Comparison of ENCODE assay signal across 1 cellular context in the genomic region with DNA sequence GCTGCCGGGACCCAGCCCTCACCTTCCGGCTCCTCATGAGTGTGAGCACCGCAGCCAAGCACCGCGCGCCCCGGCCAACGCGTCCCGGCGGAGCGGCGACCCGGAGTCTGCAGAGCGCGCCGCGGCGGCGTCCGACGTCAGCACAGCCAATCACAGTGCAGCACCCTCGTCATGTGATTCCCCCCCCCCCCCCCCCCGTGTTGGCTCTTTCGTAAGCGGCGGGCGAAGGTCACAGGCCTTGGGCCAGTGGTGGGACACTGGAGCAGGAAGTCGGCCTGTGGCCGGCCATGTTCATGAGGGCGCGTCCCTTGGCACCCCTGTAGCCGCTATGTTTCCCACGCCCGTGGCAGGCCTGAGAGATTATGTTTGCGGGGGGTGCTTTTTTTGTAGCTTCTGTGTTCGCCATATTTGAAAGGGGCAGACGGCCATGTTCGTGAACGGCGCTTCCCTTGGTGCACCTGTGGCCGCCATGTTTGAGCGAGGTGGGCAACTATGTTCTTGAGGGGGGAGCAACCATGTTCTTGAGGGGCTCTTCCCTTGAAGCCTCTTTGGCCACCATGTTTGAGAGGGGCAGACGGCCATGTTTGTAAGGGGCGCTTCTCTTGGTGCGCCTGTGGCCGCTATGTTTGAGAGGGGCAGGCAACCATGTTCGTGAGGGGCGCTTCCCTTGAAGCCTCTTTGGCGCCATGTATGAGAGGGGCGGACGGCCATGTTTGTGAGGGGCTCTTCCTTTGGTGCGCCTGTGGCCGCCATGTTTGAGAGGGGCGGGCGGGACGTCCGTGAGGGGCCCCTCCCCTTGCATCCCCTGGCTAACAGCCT.
A peak's percentile ranks its signal among the peaks of the same experiment; 100 is the strongest.
TF ChIP-seq lines count a peak whose summit lies in the region.

A gene (minus strand): TSS at position 123 of the 819 bp plus-strand sequence. CDS start 86 bp downstream, at position 37.

TF ChIP-seq in HepG2, 621 proteins besides CTCF, POLR2A, EP300 and RAD21 (continued from another document and continues in another):
- TF ChIP-seq, protein P1, sequence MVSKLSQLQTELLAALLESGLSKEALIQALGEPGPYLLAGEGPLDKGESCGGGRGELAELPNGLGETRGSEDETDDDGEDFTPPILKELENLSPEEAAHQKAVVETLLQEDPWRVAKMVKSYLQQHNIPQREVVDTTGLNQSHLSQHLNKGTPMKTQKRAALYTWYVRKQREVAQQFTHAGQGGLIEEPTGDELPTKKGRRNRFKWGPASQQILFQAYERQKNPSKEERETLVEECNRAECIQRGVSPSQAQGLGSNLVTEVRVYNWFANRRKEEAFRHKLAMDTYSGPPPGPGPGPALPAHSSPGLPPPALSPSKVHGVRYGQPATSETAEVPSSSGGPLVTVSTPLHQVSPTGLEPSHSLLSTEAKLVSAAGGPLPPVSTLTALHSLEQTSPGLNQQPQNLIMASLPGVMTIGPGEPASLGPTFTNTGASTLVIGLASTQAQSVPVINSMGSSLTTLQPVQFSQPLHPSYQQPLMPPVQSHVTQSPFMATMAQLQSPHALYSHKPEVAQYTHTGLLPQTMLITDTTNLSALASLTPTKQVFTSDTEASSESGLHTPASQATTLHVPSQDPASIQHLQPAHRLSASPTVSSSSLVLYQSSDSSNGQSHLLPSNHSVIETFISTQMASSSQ (IDR thresholded peaks at IDR 0.05; ENCODE audit: low read depth) = no peak; the same call in 1 of the 2 replicates
- TF ChIP-seq, protein P1 (CRISPR knock-in tag; IDR thresholded peaks at IDR 0.05; ENCODE audit: borderline replicate concordance) = peak; percentile 74
- peak; percentile 64; the same call in 1 of the 2 replicates for TF ChIP-seq SNAPC2 (CRISPR knock-in tag; IDR thresholded peaks at IDR 0.05)
- no peak for TF ChIP-seq KLF11 (CRISPR knock-in tag; IDR thresholded peaks at IDR 0.05)
- peak; percentile 31 for TF ChIP-seq HNRNPLL (IDR thresholded peaks at IDR 0.05; ENCODE audit: low read depth, low read length, poor library complexity, severe bottlenecking)
- peak; percentile 83 for TF ChIP-seq POLR2G (IDR thresholded peaks at IDR 0.05; ENCODE audit: low read depth, low read length)
- no peak for TF ChIP-seq MTF2 (CRISPR knock-in tag; IDR thresholded peaks at IDR 0.05; ENCODE audit: borderline replicate concordance)
- TF ChIP-seq ZSCAN12 (CRISPR knock-in tag; IDR thresholded peaks at IDR 0.05) = no peak
- TF ChIP-seq TBX2 (CRISPR knock-in tag; IDR thresholded peaks at IDR 0.05; ENCODE audit: borderline replicate concordance) = peak; percentile 61; the same call in 1 of the 2 replicates
- TF ChIP-seq, protein P2, sequence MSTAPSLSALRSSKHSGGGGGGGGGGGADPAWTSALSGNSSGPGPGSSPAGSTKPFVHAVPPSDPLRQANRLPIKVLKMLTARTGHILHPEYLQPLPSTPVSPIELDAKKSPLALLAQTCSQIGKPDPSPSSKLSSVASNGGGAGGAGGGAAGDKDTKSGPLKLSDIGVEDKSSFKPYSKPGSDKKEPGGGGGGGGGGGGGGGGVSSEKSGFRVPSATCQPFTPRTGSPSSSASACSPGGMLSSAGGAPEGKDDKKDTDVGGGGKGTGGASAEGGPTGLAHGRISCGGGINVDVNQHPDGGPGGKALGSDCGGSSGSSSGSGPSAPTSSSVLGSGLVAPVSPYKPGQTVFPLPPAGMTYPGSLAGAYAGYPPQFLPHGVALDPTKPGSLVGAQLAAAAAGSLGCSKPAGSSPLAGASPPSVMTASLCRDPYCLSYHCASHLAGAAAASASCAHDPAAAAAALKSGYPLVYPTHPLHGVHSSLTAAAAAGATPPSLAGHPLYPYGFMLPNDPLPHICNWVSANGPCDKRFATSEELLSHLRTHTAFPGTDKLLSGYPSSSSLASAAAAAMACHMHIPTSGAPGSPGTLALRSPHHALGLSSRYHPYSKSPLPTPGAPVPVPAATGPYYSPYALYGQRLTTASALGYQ (CRISPR knock-in tag; IDR thresholded peaks at IDR 0.05) = 0 out of 2 replicates have a peak, but pooled peaks have one; percentile 18
- TF ChIP-seq GABPB1 (CRISPR knock-in tag; IDR thresholded peaks at IDR 0.05) = peak; percentile 83
- TF ChIP-seq, protein P3, sequence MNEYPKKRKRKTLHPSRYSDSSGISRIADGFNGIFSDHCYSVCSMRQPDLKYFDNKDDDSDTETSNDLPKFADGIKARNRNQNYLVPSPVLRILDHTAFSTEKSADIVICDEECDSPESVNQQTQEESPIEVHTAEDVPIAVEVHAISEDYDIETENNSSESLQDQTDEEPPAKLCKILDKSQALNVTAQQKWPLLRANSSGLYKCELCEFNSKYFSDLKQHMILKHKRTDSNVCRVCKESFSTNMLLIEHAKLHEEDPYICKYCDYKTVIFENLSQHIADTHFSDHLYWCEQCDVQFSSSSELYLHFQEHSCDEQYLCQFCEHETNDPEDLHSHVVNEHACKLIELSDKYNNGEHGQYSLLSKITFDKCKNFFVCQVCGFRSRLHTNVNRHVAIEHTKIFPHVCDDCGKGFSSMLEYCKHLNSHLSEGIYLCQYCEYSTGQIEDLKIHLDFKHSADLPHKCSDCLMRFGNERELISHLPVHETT (CRISPR knock-in tag; conservative IDR thresholded peaks at IDR 0.05) = peak; percentile 70
- TF ChIP-seq REL (CRISPR knock-in tag; conservative IDR thresholded peaks at IDR 0.05) = peak; percentile 41; the same call in 1 of the 2 replicates
- no peak for TF ChIP-seq SP140L (CRISPR knock-in tag; IDR thresholded peaks at IDR 0.05; ENCODE audit: borderline replicate concordance)
- peak; percentile 56 for TF ChIP-seq GATAD1 (CRISPR knock-in tag; IDR thresholded peaks at IDR 0.05)
- TF ChIP-seq ARID2 (CRISPR knock-in tag; IDR thresholded peaks at IDR 0.05; ENCODE audit: borderline replicate concordance) = peak; percentile 77; the same call in 1 of the 2 replicates
- peak; percentile 45; the same call in 1 of the 2 replicates for TF ChIP-seq DR1 (CRISPR knock-in tag; IDR thresholded peaks at IDR 0.05)
- peak; percentile 15 for TF ChIP-seq TAF15 (IDR thresholded peaks at IDR 0.05; ENCODE audit: low read depth, low read length, poor library complexity, severe bottlenecking)
- TF ChIP-seq TAF1 (CRISPR knock-in tag; IDR thresholded peaks at IDR 0.05) = peak; percentile 81
- TF ChIP-seq ZNF333 (CRISPR knock-in tag; IDR thresholded peaks at IDR 0.05; ENCODE audit: borderline replicate concordance) = peak; percentile 59; the same call in 1 of the 2 replicates
- TF ChIP-seq, protein P4, sequence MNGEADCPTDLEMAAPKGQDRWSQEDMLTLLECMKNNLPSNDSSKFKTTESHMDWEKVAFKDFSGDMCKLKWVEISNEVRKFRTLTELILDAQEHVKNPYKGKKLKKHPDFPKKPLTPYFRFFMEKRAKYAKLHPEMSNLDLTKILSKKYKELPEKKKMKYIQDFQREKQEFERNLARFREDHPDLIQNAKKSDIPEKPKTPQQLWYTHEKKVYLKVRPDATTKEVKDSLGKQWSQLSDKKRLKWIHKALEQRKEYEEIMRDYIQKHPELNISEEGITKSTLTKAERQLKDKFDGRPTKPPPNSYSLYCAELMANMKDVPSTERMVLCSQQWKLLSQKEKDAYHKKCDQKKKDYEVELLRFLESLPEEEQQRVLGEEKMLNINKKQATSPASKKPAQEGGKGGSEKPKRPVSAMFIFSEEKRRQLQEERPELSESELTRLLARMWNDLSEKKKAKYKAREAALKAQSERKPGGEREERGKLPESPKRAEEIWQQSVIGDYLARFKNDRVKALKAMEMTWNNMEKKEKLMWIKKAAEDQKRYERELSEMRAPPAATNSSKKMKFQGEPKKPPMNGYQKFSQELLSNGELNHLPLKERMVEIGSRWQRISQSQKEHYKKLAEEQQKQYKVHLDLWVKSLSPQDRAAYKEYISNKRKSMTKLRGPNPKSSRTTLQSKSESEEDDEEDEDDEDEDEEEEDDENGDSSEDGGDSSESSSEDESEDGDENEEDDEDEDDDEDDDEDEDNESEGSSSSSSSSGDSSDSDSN (CRISPR knock-in tag; IDR thresholded peaks at IDR 0.05) = peak; percentile 55
- TF ChIP-seq, protein P5, sequence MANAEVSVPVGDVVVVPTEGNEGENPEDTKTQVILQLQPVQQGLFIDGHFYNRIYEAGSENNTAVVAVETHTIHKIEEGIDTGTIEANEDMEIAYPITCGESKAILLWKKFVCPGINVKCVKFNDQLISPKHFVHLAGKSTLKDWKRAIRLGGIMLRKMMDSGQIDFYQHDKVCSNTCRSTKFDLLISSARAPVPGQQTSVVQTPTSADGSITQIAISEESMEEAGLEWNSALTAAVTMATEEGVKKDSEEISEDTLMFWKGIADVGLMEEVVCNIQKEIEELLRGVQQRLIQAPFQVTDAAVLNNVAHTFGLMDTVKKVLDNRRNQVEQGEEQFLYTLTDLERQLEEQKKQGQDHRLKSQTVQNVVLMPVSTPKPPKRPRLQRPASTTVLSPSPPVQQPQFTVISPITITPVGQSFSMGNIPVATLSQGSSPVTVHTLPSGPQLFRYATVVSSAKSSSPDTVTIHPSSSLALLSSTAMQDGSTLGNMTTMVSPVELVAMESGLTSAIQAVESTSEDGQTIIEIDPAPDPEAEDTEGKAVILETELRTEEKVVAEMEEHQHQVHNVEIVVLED (CRISPR knock-in tag; IDR thresholded peaks at IDR 0.05; ENCODE audit: borderline replicate concordance) = peak; percentile 95
- TF ChIP-seq, protein P6, sequence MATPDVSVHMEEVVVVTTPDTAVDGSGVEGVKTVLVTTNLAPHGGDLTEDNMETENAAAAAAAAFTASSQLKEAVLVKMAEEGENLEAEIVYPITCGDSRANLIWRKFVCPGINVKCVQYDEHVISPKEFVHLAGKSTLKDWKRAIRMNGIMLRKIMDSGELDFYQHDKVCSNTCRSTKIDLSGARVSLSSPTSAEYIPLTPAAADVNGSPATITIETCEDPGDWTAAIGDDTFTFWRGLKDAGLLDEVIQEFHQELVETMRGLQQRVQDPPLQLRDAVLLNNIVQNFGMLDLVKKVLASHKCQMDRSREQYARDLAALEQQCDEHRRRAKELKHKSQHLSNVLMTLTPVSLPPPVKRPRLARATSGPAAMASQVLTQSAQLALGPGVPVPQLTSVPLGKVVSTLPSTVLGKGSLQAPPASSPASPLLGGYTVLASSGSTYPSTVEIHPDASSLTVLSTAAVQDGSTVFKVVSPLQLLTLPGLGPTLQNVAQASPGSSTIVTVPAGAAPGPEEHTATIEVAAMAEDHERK (CRISPR knock-in tag; IDR thresholded peaks at IDR 0.05; ENCODE audit: low read depth) = peak; percentile 62
- TF ChIP-seq PHF5A (CRISPR knock-in tag; IDR thresholded peaks at IDR 0.05; ENCODE audit: low read depth, unreplicated experiment) = peak; percentile 58
- TF ChIP-seq, protein P7, sequence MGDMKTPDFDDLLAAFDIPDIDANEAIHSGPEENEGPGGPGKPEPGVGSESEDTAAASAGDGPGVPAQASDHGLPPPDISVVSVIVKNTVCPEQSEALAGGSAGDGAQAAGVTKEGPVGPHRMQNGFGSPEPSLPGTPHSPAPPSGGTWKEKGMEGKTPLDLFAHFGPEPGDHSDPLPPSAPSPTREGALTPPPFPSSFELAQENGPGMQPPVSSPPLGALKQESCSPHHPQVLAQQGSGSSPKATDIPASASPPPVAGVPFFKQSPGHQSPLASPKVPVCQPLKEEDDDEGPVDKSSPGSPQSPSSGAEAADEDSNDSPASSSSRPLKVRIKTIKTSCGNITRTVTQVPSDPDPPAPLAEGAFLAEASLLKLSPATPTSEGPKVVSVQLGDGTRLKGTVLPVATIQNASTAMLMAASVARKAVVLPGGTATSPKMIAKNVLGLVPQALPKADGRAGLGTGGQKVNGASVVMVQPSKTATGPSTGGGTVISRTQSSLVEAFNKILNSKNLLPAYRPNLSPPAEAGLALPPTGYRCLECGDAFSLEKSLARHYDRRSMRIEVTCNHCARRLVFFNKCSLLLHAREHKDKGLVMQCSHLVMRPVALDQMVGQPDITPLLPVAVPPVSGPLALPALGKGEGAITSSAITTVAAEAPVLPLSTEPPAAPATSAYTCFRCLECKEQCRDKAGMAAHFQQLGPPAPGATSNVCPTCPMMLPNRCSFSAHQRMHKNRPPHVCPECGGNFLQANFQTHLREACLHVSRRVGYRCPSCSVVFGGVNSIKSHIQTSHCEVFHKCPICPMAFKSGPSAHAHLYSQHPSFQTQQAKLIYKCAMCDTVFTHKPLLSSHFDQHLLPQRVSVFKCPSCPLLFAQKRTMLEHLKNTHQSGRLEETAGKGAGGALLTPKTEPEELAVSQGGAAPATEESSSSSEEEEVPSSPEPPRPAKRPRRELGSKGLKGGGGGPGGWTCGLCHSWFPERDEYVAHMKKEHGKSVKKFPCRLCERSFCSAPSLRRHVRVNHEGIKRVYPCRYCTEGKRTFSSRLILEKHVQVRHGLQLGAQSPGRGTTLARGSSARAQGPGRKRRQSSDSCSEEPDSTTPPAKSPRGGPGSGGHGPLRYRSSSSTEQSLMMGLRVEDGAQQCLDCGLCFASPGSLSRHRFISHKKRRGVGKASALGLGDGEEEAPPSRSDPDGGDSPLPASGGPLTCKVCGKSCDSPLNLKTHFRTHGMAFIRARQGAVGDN (CRISPR knock-in tag; IDR thresholded peaks at IDR 0.05) = peak; percentile 74
- TF ChIP-seq, protein P8, sequence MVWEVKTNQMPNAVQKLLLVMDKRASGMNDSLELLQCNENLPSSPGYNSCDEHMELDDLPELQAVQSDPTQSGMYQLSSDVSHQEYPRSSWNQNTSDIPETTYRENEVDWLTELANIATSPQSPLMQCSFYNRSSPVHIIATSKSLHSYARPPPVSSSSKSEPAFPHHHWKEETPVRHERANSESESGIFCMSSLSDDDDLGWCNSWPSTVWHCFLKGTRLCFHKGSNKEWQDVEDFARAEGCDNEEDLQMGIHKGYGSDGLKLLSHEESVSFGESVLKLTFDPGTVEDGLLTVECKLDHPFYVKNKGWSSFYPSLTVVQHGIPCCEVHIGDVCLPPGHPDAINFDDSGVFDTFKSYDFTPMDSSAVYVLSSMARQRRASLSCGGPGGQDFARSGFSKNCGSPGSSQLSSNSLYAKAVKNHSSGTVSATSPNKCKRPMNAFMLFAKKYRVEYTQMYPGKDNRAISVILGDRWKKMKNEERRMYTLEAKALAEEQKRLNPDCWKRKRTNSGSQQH (CRISPR knock-in tag; IDR thresholded peaks at IDR 0.05; ENCODE audit: low read depth) = peak; percentile 83
- TF ChIP-seq SALL1 (CRISPR knock-in tag; IDR thresholded peaks at IDR 0.05) = peak; percentile 42
- TF ChIP-seq HDAC1 (CRISPR knock-in tag; IDR thresholded peaks at IDR 0.05) = peak; percentile 80
- peak; percentile 63 for TF ChIP-seq ZNF564 (CRISPR knock-in tag; IDR thresholded peaks at IDR 0.05)
- TF ChIP-seq, protein P9, sequence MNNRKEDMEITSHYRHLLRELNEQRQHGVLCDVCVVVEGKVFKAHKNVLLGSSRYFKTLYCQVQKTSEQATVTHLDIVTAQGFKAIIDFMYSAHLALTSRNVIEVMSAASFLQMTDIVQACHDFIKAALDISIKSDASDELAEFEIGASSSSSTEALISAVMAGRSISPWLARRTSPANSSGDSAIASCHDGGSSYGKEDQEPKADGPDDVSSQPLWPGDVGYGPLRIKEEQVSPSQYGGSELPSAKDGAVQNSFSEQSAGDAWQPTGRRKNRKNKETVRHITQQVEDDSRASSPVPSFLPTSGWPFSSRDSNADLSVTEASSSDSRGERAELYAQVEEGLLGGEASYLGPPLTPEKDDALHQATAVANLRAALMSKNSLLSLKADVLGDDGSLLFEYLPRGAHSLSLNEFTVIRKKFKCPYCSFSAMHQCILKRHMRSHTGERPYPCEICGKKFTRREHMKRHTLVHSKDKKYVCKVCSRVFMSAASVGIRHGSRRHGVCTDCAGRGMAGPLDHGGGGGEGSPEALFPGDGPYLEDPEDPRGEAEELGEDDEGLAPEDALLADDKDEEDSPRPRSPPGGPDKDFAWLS (CRISPR knock-in tag; IDR thresholded peaks at IDR 0.05; ENCODE audit: borderline replicate concordance) = no peak
